8 cellular contexts compared by ENCODE assay signal in genomic region chr3:195895078-195895899, GRCh38. TPM values are rescaled to one million over a fixed set of nuclear protein-coding genes. Genes with fewer than 3 reads are reported as not detected.
DNase-seq lines count a peak whose midpoint lies in the region; ATAC-seq and TF ChIP-seq lines count a peak whose summit lies in the region.

No MANE protein-coding gene starts in this region.

- H3K4me3 Mint-ChIP-seq in natural killer cell: peak overlapping the region; percentile 97

- H3K27ac ChIP-seq in esophagus (ENCODE audit: low read depth in 2 of 2, low read length in 1 of 2) (peak overlapping the region; percentile 91 to 95), testis (peak overlapping the region; percentile 79 to 84)

- no peak for TF ChIP-seq CTCF in natural killer cell (IDR thresholded peaks at IDR 0.05)
- no peak for TF ChIP-seq CTCF in testis (IDR thresholded peaks at IDR 0.05)

- ATAC-seq in GM18520 (IDR thresholded peaks at IDR 0.05; ENCODE audit: unreplicated experiment) (peak; percentile 52), HG03139 (IDR thresholded peaks at IDR 0.05; ENCODE audit: unreplicated experiment) (peak; percentile 53), natural killer cell (peak; percentile 54 to 81 (median 74))

- peaks cover 40 to 56% of the 10 kb centered on the region in 2 donors for H3K4me1 Mint-ChIP-seq in natural killer cell

- H3K4me3 ChIP-seq in esophagus (ENCODE audit: low read depth in 1 of 2, low read length in 2 of 2) (peak overlapping the region; percentile 53 to 61), testis (peak overlapping the region; percentile 66 to 81)

- H3K27ac Mint-ChIP-seq in natural killer cell: peak overlapping the region; percentile 94 to 95

- no peak for TF ChIP-seq POLR2A in testis (IDR thresholded peaks at IDR 0.05)

- H3K36me3 ChIP-seq in esophagus (ENCODE audit: control insufficient read depth in 2 of 2, insufficient read depth in 2 of 2, low read length in 1 of 2): peaks cover 0 to 6% of the 10 kb centered on the region in 2 donors
- no peaks in the 10 kb centered on the region for H3K36me3 ChIP-seq in testis (ENCODE audit: low read depth, missing control alignments)

- DNase-seq in AG08395 (ENCODE audit: low spot score) (peak; percentile 38), NCI-H82 (lab: John Stamatoyannopoulos, UW) (peak; percentile 87), activated T-cell treated with anti-CD3 and anti-CD28 coated beads for 24 hours (ENCODE audit: low read depth) (peak; percentile 50), natural killer cell (peak; percentile 52), testis (peak; percentile 48)

- H3K4me1 ChIP-seq in esophagus (ENCODE audit: control insufficient read depth in 2 of 2, insufficient read depth in 2 of 2, low read length in 1 of 2) (peaks cover 4 to 33% of the 10 kb centered on the region in 2 donors), testis (peaks cover 54% of the 10 kb centered on the region)

- H3K27me3 ChIP-seq in esophagus (ENCODE audit: control insufficient read depth in 1 of 2, insufficient read depth in 2 of 2, low read length in 2 of 2) (no peaks in the 10 kb centered on the region), testis (no peaks in the 10 kb centered on the region)

- no peaks in the 10 kb centered on the region for H3K27me3 Mint-ChIP-seq in natural killer cell (ENCODE audit: low read depth in 2 of 2)

- no peaks in the 10 kb centered on the region for H3K36me3 Mint-ChIP-seq in natural killer cell

- 0% methylated on average over 34 to 60 of the region's 60 CpGs for WGBS in esophagus, 2 donors
- 0 to 1% methylated on average over 15 to 53 of the region's 60 CpGs for WGBS in testis, 2 donors

- H3K9me3 Mint-ChIP-seq in natural killer cell: no peaks in the 10 kb centered on the region

- intact Hi-C loops in natural killer cell (cut with micrococcal nuclease): no loop called here
- intact Hi-C loops in testis (cut with DNase I; ENCODE audit: low total_unique reads): loop anchor here (5.0 kb wide), 1 partner anchor 33 kb away; no protein-coding TSS in a partner anchor

- H3K9me3 ChIP-seq in esophagus (ENCODE audit: control insufficient read depth in 2 of 2, insufficient read depth in 1 of 2, low read depth in 1 of 2, low read length in 1 of 2): no peaks in the 10 kb centered on the region
- no peaks in the 10 kb centered on the region for H3K9me3 ChIP-seq in testis

RNA-seq across cellular contexts. Expression of gene TNK2, which starts 13.1 kb away (rescaled TPM):
- polyA plus RNA-seq in esophagus: 10 to 100 TPM; 38.8 to 87.5 TPM
- total RNA-seq in natural killer cell: 100 to 1,000 TPM; 169 to 207 (median 171) TPM
- 10 to 100 TPM; 71.4 to 71.6 TPM for total RNA-seq in testis
- 43.9 TPM for polyA plus RNA-seq in testis (ENCODE audit: insufficient read depth, low read depth, low replicate concordance)

Comparison
In these comparisons a context has a peak if more than half of its experiments do, and no peak if none do; other contexts are left out.
1. Peak in every context shown above with its lines: DNase-seq, ATAC-seq, H3K4me3 ChIP-seq and H3K27ac ChIP-seq.